In the genomic region with DNA sequence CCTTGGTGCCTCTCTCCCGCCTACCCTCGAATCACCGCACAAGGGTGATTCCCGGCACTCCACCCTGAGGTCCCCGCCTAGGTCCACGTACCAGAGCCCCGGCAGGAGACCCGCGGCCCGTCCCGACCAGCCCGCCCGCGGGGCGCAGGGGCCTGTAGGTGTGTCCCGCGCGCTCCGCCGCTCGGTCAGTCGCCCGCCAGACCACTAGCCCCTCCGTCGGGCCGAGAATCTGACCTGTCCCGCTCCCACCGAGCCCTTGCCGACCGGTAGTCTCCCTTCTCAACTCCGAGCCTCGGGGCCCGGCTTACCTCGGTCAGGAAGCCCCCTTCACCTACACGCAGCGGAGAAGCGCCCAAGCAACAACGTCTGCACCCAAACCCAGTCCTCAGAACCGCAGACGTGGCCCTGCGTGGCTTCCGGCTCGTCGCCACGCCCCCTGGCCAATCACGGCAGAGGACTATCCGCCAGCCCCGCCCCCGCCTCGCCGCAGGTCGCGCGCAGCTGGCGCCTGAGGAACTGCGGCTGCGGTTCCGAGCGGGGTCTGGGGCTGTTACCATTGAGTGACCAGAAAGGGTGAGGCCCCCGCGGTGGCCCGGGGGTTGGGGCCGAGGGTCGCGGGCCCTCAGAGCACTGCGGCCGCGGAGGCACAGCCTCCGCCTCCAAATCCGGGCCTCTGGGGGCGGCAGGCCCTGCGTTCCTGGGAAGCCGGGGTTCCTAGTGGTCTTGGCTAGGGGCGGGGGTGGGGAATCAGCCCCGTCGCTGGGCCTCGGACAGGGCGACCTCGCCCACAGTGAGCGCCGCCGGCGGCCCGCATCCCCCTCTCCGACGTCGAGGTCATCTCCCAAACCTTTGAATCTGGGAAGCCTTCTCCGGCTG, we compare ENCODE assay signal across 8 cellular contexts. TPM values are rescaled to one million over a fixed set of nuclear protein-coding genes. Genes with fewer than 3 reads are reported as not detected.
DNase-seq lines count a peak whose midpoint lies in the region; TF ChIP-seq lines count a peak whose summit lies in the region.

Gene PGM3 (minus strand): TSS at position 395 of the 876 bp plus-strand sequence. CDS start 2,253 bp downstream, outside the sequence.
Gene RWDD2A (plus strand): TSS at position 487 of the 876 bp plus-strand sequence. CDS start 1,095 bp downstream, outside the sequence.

- DNase-seq in ELF-1 (ENCODE audit: low read depth, low spot score) = peak; percentile 94
- peak; percentile 53 for DNase-seq in GOT3 (lab: John Stamatoyannopoulos, UW)
- peak; percentile 70 to 76 for DNase-seq in Kasumi-1 (lab: John Stamatoyannopoulos, UW)
- DNase-seq in activated effector memory CD4-positive, alpha-beta T cell treated with anti-CD3 and anti-CD28 coated beads, Interleukin-2, amount 50 U/mL, for 16 hours = peak; percentile 96
- DNase-seq in fibroblast of the aortic adventitia (ENCODE audit: low read depth) = peak; percentile 80
- DNase-seq in nephron progenitor cell = peak; percentile 94

- H3K27me3 Mint-ChIP-seq in nephron progenitor cell (ENCODE audit: low read depth, poor library complexity) = peaks cover 7% of the 10 kb centered on the region
- H3K27me3 Mint-ChIP-seq in stimulated activated naive CD8-positive, alpha-beta T cell treated with anti-CD3 and anti-CD28 coated beads, Interleukin-15, Interleukin-2, amounts not matched to agents 100 ng/mL and 50 ng/mL, for 24 hours = no peaks in the 10 kb centered on the region

- peaks cover 32% of the 10 kb centered on the region for H3K36me3 Mint-ChIP-seq in nephron progenitor cell (ENCODE audit: low read depth)
- H3K36me3 Mint-ChIP-seq in stimulated activated naive CD8-positive, alpha-beta T cell treated with anti-CD3 and anti-CD28 coated beads, Interleukin-15, Interleukin-2, amounts not matched to agents 100 ng/mL and 50 ng/mL, for 24 hours (ENCODE audit: low read depth) = peaks cover 33% of the 10 kb centered on the region

- H3K4me1 Mint-ChIP-seq in nephron progenitor cell = peaks cover 32% of the 10 kb centered on the region
- peaks cover 34% of the 10 kb centered on the region for H3K4me1 Mint-ChIP-seq in stimulated activated naive CD8-positive, alpha-beta T cell treated with anti-CD3 and anti-CD28 coated beads, Interleukin-15, Interleukin-2, amounts not matched to agents 100 ng/mL and 50 ng/mL, for 24 hours (ENCODE audit: low read depth)

- no peaks in the 10 kb centered on the region for H3K9me3 Mint-ChIP-seq in nephron progenitor cell
- no peaks in the 10 kb centered on the region for H3K9me3 Mint-ChIP-seq in stimulated activated naive CD8-positive, alpha-beta T cell treated with anti-CD3 and anti-CD28 coated beads, Interleukin-15, Interleukin-2, amounts not matched to agents 100 ng/mL and 50 ng/mL, for 24 hours

- TF ChIP-seq POLR2A in Raji (IDR thresholded peaks at IDR 0.05; ENCODE audit: insufficient read depth, low read depth, low read length) = peak; percentile 89

- H3K27ac Mint-ChIP-seq in nephron progenitor cell = peak within 1 kb of the TSS; percentile 98
- H3K27ac Mint-ChIP-seq in stimulated activated naive CD8-positive, alpha-beta T cell treated with anti-CD3 and anti-CD28 coated beads, Interleukin-15, Interleukin-2, amounts not matched to agents 100 ng/mL and 50 ng/mL, for 24 hours = peak within 1 kb of the TSS; percentile 95

- peak within 1 kb of the TSS; percentile 100 for H3K4me3 Mint-ChIP-seq in nephron progenitor cell
- H3K4me3 Mint-ChIP-seq in stimulated activated naive CD8-positive, alpha-beta T cell treated with anti-CD3 and anti-CD28 coated beads, Interleukin-15, Interleukin-2, amounts not matched to agents 100 ng/mL and 50 ng/mL, for 24 hours = peak within 1 kb of the TSS; percentile 97

- TF ChIP-seq CTCF in fibroblast of the aortic adventitia (IDR thresholded peaks at IDR 0.05; ENCODE audit: insufficient read depth, low read length) (no peak), nephron progenitor cell (IDR thresholded peaks at IDR 0.05) (no peak)

- peak within 1 kb of the TSS; percentile 90 for H3K4me3 ChIP-seq in fibroblast of the aortic adventitia (ENCODE audit: low read depth, low read length)

RNA-seq across cellular contexts. Expression of gene PGM3, which starts in this region (rescaled TPM):
- 30.9 and 87.8 TPM in 2 replicates for total RNA-seq in fibroblast of the aortic adventitia (ENCODE audit: low replicate concordance)

RNA-seq across cellular contexts. Expression of gene RWDD2A, which starts in this region (rescaled TPM):
- total RNA-seq in fibroblast of the aortic adventitia (ENCODE audit: low replicate concordance) = 4.2 and 5.0 TPM in 2 replicates

Comparison
In these comparisons a context has a peak if more than half of its experiments do, and no peak if none do; other contexts are left out.
1. Peak in every context shown above with its lines: DNase-seq and H3K4me3 ChIP-seq.